8 cellular contexts compared by ENCODE assay signal in genomic region chr12:3299929-3300832, GRCh38.
DNase-seq lines count a peak whose midpoint lies in the region; ATAC-seq and TF ChIP-seq lines count a peak whose summit lies in the region.

No MANE protein-coding gene starts in this region.

- H3K36me3 Mint-ChIP-seq in IgD-negative memory B cell: no peaks in the 10 kb centered on the region

- CTCF ChIA-PET in PC-3 (lab: Charles Lee): interaction anchor here (0.6 to 1.8 kb wide), 12 partner anchors 11 to 734 kb away, joined by 3 to 19 read pairs (median 4); no protein-coding TSS in a partner anchor

- H3K9me3 ChIP-seq in PC-3 (ENCODE audit: low read length) (no peaks in the 10 kb centered on the region), esophagus muscularis mucosa (no peaks in the 10 kb centered on the region)

- ATAC-seq in GM19467 (IDR thresholded peaks at IDR 0.05; ENCODE audit: unreplicated experiment): peak; percentile 67
- ATAC-seq in PC-3: peak; percentile 61

- POLR2A ChIA-PET in PC-3 (lab: Charles Lee; ENCODE audit: unreplicated experiment): interaction anchor here (0.6 kb wide), 1 partner anchor 169 kb away, joined by 4 read pairs; no protein-coding TSS in a partner anchor

- H3K27me3 ChIP-seq in PC-3 (ENCODE audit: low read length) (no peaks in the 10 kb centered on the region), esophagus muscularis mucosa (peaks cover 0 to 50% (median 0%) of the 10 kb centered on the region in 4 donors)

- H3K27me3 Mint-ChIP-seq in IgD-negative memory B cell: peaks cover 12% of the 10 kb centered on the region

- H3K4me2 ChIP-seq in PC-3 (ENCODE audit: low read length): peak overlapping the region; percentile 90

- H3K4me3 Mint-ChIP-seq in IgD-negative memory B cell: peak overlapping the region; percentile 22 to 90 (median 56)

- H2AFZ ChIP-seq in PC-3 (ENCODE audit: low read length): peak overlapping the region; percentile 75

- H3K9me3 Mint-ChIP-seq in IgD-negative memory B cell: no peaks in the 10 kb centered on the region

- no peaks in the 10 kb centered on the region for H3F3A ChIP-seq in PC-3 (ENCODE audit: low read length, unreplicated experiment)

- H3K4me3 ChIP-seq in PC-3 (ENCODE audit: low read length) (peak overlapping the region; percentile 59), esophagus muscularis mucosa (peak overlapping the region; percentile 10 to 39 (median 16))

- no peak for TF ChIP-seq POLR2A in esophagus muscularis mucosa (IDR thresholded peaks at IDR 0.05; ENCODE audit: low read depth)

- TSS peak; percentile 85 for BruUV-seq in PC-3 (replicated peaks; lab: Mats Ljungman, UMichigan)

- H3K27ac ChIP-seq in PC-3 (ENCODE audit: low read length): peak overlapping the region; percentile 95
- H3K27ac ChIP-seq in esophagus muscularis mucosa (replicated peaks in 1 of 4): peak overlapping the region in 1 of 4 donors; percentile 53

- TF ChIP-seq CTCF in PC-3 (conservative IDR thresholded peaks at IDR 0.05; ENCODE audit: low read depth, low read length) (peak; percentile 91), esophagus muscularis mucosa (IDR thresholded peaks at IDR 0.05) (peak; percentile 89 to 91 (median 90))

- no peaks in the 10 kb centered on the region for H3K36me3 ChIP-seq in PC-3 (ENCODE audit: low read depth, low read length)
- H3K36me3 ChIP-seq in esophagus muscularis mucosa: no peaks in the 10 kb centered on the region

- TF ChIP-seq EP300 in esophagus muscularis mucosa (IDR thresholded peaks at IDR 0.05): no peak

- H3K4me1 ChIP-seq in PC-3 (ENCODE audit: insufficient read depth, low read length): peaks cover 39% of the 10 kb centered on the region
- peaks cover 13 to 23% (median 20%) of the 10 kb centered on the region in 4 donors for H3K4me1 ChIP-seq in esophagus muscularis mucosa

- peak overlapping the region; percentile 69 for H3K9ac ChIP-seq in PC-3 (ENCODE audit: low read length)

- 3% methylated on average over 23 of the region's 32 CpGs for WGBS in esophagus muscularis mucosa

- H4K20me1 ChIP-seq in PC-3 (ENCODE audit: low read length): no peaks in the 10 kb centered on the region

- H3K4me1 Mint-ChIP-seq in IgD-negative memory B cell: peaks cover 7 to 10% (median 10%) of the 10 kb centered on the region in 3 donors

- no peaks in the 10 kb centered on the region for H3K79me2 ChIP-seq in PC-3 (ENCODE audit: low read length)

- no peaks in the 10 kb centered on the region for H3K9me2 ChIP-seq in PC-3 (replicated peaks; ENCODE audit: low read length)

- peak; percentile 13 to 79 (median 58) for DNase-seq in C1 segment of cervical spinal cord (lab: John Stamatoyannopoulos, UW)
- DNase-seq in PC-3: peak; percentile 96
- DNase-seq in activated T-cell treated with anti-CD3 and anti-CD28 coated beads, Interleukin-2, amount 50 U/mL, for 1 hour: peak; percentile 75
- DNase-seq in esophagus muscularis mucosa (ENCODE audit: extremely low spot score): peak; percentile 98
- DNase-seq in myocyte (ENCODE audit: low read depth): peak; percentile 98
- DNase-seq in stimulated activated CD8-positive, alpha-beta memory T cell treated with anti-CD3 and anti-CD28 coated beads, Interleukin-4, amount 100 ng/mL, for 48 hours: peak; percentile 86

- intact Hi-C loops in PC-3 (cut with micrococcal nuclease) (loop anchor here (1.0 to 5.0 kb wide), 7 partner anchors 67 to 504 kb away; no protein-coding TSS in a partner anchor), esophagus muscularis mucosa (cut with DNase I) (loop anchor here (2.0 kb wide), 1 partner anchor 505 kb away; no protein-coding TSS in a partner anchor)

- H3K27ac Mint-ChIP-seq in IgD-negative memory B cell: peak overlapping the region; percentile 18 to 84 (median 61)
